8 cellular contexts compared by ENCODE assay signal in the genomic region with DNA sequence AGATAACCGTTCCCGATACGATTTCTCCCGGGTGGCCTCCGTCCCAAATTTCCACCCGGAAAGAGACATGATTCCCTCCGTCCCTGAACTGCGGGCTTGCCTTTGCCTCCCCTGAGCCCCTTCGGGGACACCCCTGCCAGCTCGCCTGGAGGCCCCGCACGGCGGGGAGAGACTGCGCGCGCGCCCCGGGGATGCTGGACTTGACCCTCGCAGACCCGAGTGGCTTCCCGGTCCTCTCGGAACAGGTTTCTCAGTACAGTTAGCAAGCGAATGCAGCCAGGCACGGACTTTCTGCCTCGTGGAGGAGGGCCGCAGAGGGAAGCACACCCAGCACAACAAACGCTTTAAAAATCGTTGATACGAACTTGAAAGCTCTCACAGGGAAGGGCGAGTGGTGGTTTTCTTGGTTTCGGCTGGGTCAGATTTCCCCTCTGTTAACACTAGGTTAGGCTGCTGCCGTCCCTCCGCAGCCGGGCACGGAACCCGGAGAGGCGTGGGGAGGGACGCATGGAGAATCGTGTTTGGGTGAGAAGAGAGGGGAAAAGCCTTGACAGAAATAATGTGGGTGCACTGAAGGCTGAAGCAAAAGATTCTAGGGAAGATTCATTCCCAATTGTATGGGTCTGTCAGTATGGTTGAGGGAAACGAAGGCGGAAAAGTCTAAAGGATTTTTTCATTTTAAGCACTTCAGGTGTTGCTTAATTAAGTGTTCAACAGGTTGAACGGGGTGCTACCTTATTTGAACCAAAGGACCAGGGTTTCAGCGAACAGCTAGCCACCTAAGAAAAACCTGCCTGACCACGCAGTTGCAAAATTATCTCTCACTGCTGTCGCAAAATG. TPM values are rescaled to one million over a fixed set of nuclear protein-coding genes. Genes with fewer than 3 reads are reported as not detected.
A peak's percentile ranks its signal among the peaks of the same experiment; 100 is the strongest.
DNase-seq lines count a peak whose midpoint lies in the region; ATAC-seq and TF ChIP-seq lines count a peak whose summit lies in the region.

No MANE protein-coding gene starts in this region.

- no peak overlapping the region for H4K8ac ChIP-seq in mesendoderm (ENCODE audit: low read depth, low read length)

- no peak overlapping the region for H3K27ac ChIP-seq in SK-N-MC
- no peak overlapping the region for H3K27ac ChIP-seq in mesendoderm (ENCODE audit: low read depth, low read length)

- H2BK15ac ChIP-seq in mesendoderm (replicated peaks; ENCODE audit: low read depth) = no peak overlapping the region

- H3K4ac ChIP-seq in mesendoderm (ENCODE audit: low read depth, low read length) = no peak overlapping the region

- peak overlapping the region; percentile 70 for H3K4me3 Mint-ChIP-seq in dendritic cell treated with granulocyte-macrophage colony-stimulating factor and Interleukin-4, amounts not matched to agents 40 ng/mL and 50 ng/mL, for 4 days
- H3K4me3 Mint-ChIP-seq in type B pancreatic cell = peak overlapping the region; percentile 92

- no peak for TF ChIP-seq CTCF in type B pancreatic cell (conservative IDR thresholded peaks at IDR 0.05)

- no peaks in the 10 kb centered on the region for H3K36me3 Mint-ChIP-seq in dendritic cell treated with granulocyte-macrophage colony-stimulating factor and Interleukin-4, amounts not matched to agents 40 ng/mL and 50 ng/mL, for 4 days (ENCODE audit: low read depth)
- peaks cover 3% of the 10 kb centered on the region for H3K36me3 Mint-ChIP-seq in type B pancreatic cell

- H3K9me3 ChIP-seq in ES-I3 (ENCODE audit: control insufficient read depth, insufficient read depth, low read length) (no peaks in the 10 kb centered on the region), SK-N-MC (ENCODE audit: low read depth, low read length) (no peaks in the 10 kb centered on the region)

- H3K4me1 Mint-ChIP-seq in dendritic cell treated with granulocyte-macrophage colony-stimulating factor and Interleukin-4, amounts not matched to agents 40 ng/mL and 50 ng/mL, for 4 days (ENCODE audit: low read depth) = peaks cover 64% of the 10 kb centered on the region
- H3K4me1 Mint-ChIP-seq in type B pancreatic cell (ENCODE audit: unreplicated experiment) = peaks cover 19% of the 10 kb centered on the region

- peaks cover 75% of the 10 kb centered on the region for H3K27me3 Mint-ChIP-seq in dendritic cell treated with granulocyte-macrophage colony-stimulating factor and Interleukin-4, amounts not matched to agents 40 ng/mL and 50 ng/mL, for 4 days
- peaks cover 86% of the 10 kb centered on the region for H3K27me3 Mint-ChIP-seq in type B pancreatic cell

- H3K9ac ChIP-seq in ES-I3 (ENCODE audit: low read depth, low read length) (peak overlapping the region; percentile 86), SK-N-MC (ENCODE audit: insufficient read length) (peak overlapping the region; percentile 55), mesendoderm (ENCODE audit: low read length) (peak overlapping the region; percentile 74)

- DNase-seq in SK-N-MC (ENCODE audit: low read depth, low spot score) (no peak), mesendoderm (peak; percentile 57), type B pancreatic cell (ENCODE audit: extremely low spot score, unreplicated experiment) (no peak), NCI-H2029 treated with DMSO at 0.1 percent for 48 hours (lab: John Stamatoyannopoulos, UW) (no peak)

- peak overlapping the region; percentile 86 for H3K56ac ChIP-seq in mesendoderm (ENCODE audit: low read length)

- H3K9me3 Mint-ChIP-seq in dendritic cell treated with granulocyte-macrophage colony-stimulating factor and Interleukin-4, amounts not matched to agents 40 ng/mL and 50 ng/mL, for 4 days = no peaks in the 10 kb centered on the region
- no peaks in the 10 kb centered on the region for H3K9me3 Mint-ChIP-seq in type B pancreatic cell

- peak overlapping the region; percentile 9 for H3K27ac Mint-ChIP-seq in dendritic cell treated with granulocyte-macrophage colony-stimulating factor and Interleukin-4, amounts not matched to agents 40 ng/mL and 50 ng/mL, for 4 days
- peak overlapping the region; percentile 72 for H3K27ac Mint-ChIP-seq in type B pancreatic cell

- no peak overlapping the region for H4K5ac ChIP-seq in mesendoderm (ENCODE audit: low read length)

- H3K4me3 ChIP-seq in SK-N-MC = peak overlapping the region; percentile 82
- H3K4me3 ChIP-seq in mesendoderm (ENCODE audit: low read length) = peak overlapping the region; percentile 64

- intact Hi-C loops in dendritic cell treated with granulocyte-macrophage colony-stimulating factor and Interleukin-4, amounts not matched to agents 40 ng/mL and 50 ng/mL, for 4 days (cut with micrococcal nuclease) = no loop called here

- H2BK120ac ChIP-seq in mesendoderm (ENCODE audit: low read depth, low read length) = no peak overlapping the region

- WGBS in mesendoderm (ENCODE audit: extremely low coverage, insufficient coverage, low lambda C conversion rate) = no CpG with 5 or more reads among the region's 45 CpGs

- H3K4me2 ChIP-seq in mesendoderm (ENCODE audit: low read length) = peak overlapping the region; percentile 42

- H2BK5ac ChIP-seq in mesendoderm (ENCODE audit: low read length) = no peak overlapping the region

- no peak overlapping the region for H2AK5ac ChIP-seq in mesendoderm (ENCODE audit: low read length)

- H3K79me1 ChIP-seq in mesendoderm (ENCODE audit: low read length) = peaks cover 1% of the 10 kb centered on the region

- peaks cover 18% of the 10 kb centered on the region for H3K4me1 ChIP-seq in ES-I3 (ENCODE audit: insufficient read depth, low read length)
- peaks cover 28% of the 10 kb centered on the region for H3K4me1 ChIP-seq in mesendoderm (ENCODE audit: control insufficient read depth, low read depth, low read length)

- peak overlapping the region; percentile 55 for H3K23ac ChIP-seq in mesendoderm (ENCODE audit: low read length)

- ATAC-seq in HG02571 (IDR thresholded peaks at IDR 0.05; ENCODE audit: unreplicated experiment) (peak; percentile 23), GM19328 (IDR thresholded peaks at IDR 0.05; ENCODE audit: unreplicated experiment) (no peak)

- peaks cover 10% of the 10 kb centered on the region for H3K79me2 ChIP-seq in mesendoderm (ENCODE audit: control insufficient read depth, insufficient read depth, low read length)

- H3K36me3 ChIP-seq in ES-I3 (ENCODE audit: insufficient read depth, low read length) = no peaks in the 10 kb centered on the region
- no peaks in the 10 kb centered on the region for H3K36me3 ChIP-seq in SK-N-MC (ENCODE audit: insufficient read depth, low read length)
- H3K36me3 ChIP-seq in mesendoderm (ENCODE audit: control insufficient read depth, insufficient read depth, low read length) = no peaks in the 10 kb centered on the region

- H3K18ac ChIP-seq in mesendoderm (ENCODE audit: low read length) = peak overlapping the region; percentile 0

- H3K27me3 ChIP-seq in mesendoderm (ENCODE audit: insufficient read depth, low read length, poor library complexity) = no peaks in the 10 kb centered on the region

RNA-seq across cellular contexts. Expression of a gene that starts 0.9 kb away (rescaled TPM):
- 0.77 TPM for polyA plus RNA-seq in mesendoderm (2013, experiment 1 of 2)
- 0.91 TPM for polyA plus RNA-seq in mesendoderm (2013, experiment 2 of 2)
- total RNA-seq in type B pancreatic cell (ENCODE audit: low replicate concordance) = 3.5 and 8.9 TPM in 2 replicates
